Comparison of ENCODE assay signal across 8 cellular contexts in genomic region chr6:135850882-135851281, GRCh38. TPM values are rescaled to one million over a fixed set of nuclear protein-coding genes. Genes with fewer than 3 reads are reported as not detected.
DNase-seq lines count a peak whose midpoint lies in the region; ATAC-seq and TF ChIP-seq lines count a peak whose summit lies in the region.

No MANE protein-coding gene starts in this region.

- H3K4me2 ChIP-seq in osteoblast (ENCODE audit: insufficient read depth, low read length), result peak overlapping the region; percentile 81

- no peaks in the 10 kb centered on the region for H4K20me1 ChIP-seq in osteoblast (ENCODE audit: insufficient read depth, low read length)

- H3K27me3 ChIP-seq in AG04450 (ENCODE audit: control insufficient read depth, insufficient read depth, low read length) (no peaks in the 10 kb centered on the region), osteoblast (ENCODE audit: insufficient read depth, low read length) (no peaks in the 10 kb centered on the region)

- no peak; the same call in 1 of the 2 replicates for TF ChIP-seq CTCF in AG04450 (IDR thresholded peaks at IDR 0.05; ENCODE audit: low read depth, low read length)
- no peak for TF ChIP-seq CTCF in osteoblast (IDR thresholded peaks at IDR 0.05; ENCODE audit: extremely low read depth, low read depth, low read length)

- CTCF ChIA-PET in AG04450 (lab: Charles Lee), result interaction anchor here (0.6 to 2.0 kb wide), 4 partner anchors 205 to 375 kb away, joined by 4 to 6 read pairs (median 6); partner anchors contain the start of gene AHI1

- H3K27ac ChIP-seq in AG04450 (ENCODE audit: low read depth, low read length) (peak overlapping the region; percentile 62), caudate nucleus (ENCODE audit: low read depth, low read length) (peak overlapping the region; percentile 20), osteoblast (ENCODE audit: low read depth, low read length) (peak overlapping the region; percentile 95)

- H3K79me2 ChIP-seq in osteoblast (ENCODE audit: insufficient read depth, low read length), result peaks cover 36% of the 10 kb centered on the region

- POLR2A ChIA-PET in AG04450 (lab: Yijun Ruan, JAX), result interaction anchor here (0.5 to 1.0 kb wide), 4 partner anchors 14 to 155 kb away, joined by 3 to 4 read pairs (median 3); no protein-coding TSS in a partner anchor

- H3K36me3 ChIP-seq in osteoblast (ENCODE audit: insufficient read depth, low read length), result no peaks in the 10 kb centered on the region

- H3K4me1 ChIP-seq in osteoblast (ENCODE audit: insufficient read depth, low read length), result peaks cover 16% of the 10 kb centered on the region

- DNase-seq in AG04450 (ENCODE audit: low read depth, low spot score), result no peak
- peak; percentile 14 for DNase-seq in H4 (ENCODE audit: low spot score)
- peak in 3 of 61 donors; percentile 5 to 18 (median 10) for DNase-seq in caudate nucleus (lab: John Stamatoyannopoulos, UW)
- no peak for DNase-seq in osteoblast (ENCODE audit: insufficient read length, low spot score, missing footprints)
- DNase-seq in NAMALWA (ENCODE audit: low spot score), result no peak
- DNase-seq in SHP77 (lab: John Stamatoyannopoulos, UW), result no peak
- DNase-seq in NCI-H2196 treated with DMSO at 0.1 percent for 48 hours (lab: John Stamatoyannopoulos, UW; ENCODE audit: unreplicated experiment), result no peak

- no peak overlapping the region for H2AFZ ChIP-seq in osteoblast (ENCODE audit: low read length)

- no peaks in the 10 kb centered on the region for H3K9me3 ChIP-seq in AG04450 (ENCODE audit: control insufficient read depth, insufficient read depth, low read length)
- H3K9me3 ChIP-seq in osteoblast (ENCODE audit: low read depth, low read length), result peaks cover 3% of the 10 kb centered on the region

- ATAC-seq in GM19395 (IDR thresholded peaks at IDR 0.05; ENCODE audit: unreplicated experiment), result no peak

- peak overlapping the region; percentile 12; the same call in 1 of the 2 replicates for H3K4me3 ChIP-seq in AG04450 (ENCODE audit: low read depth, low read length)
- peak overlapping the region; percentile 10 for H3K4me3 ChIP-seq in osteoblast (ENCODE audit: insufficient read depth, low read length)

RNA-seq across cellular contexts. Expression of gene PDE7B, which starts 0.6 kb away (rescaled TPM):
- 17.4 and 17.5 TPM in 2 replicates for polyA plus RNA-seq in AG04450 (2011; rRNA removed)
- polyA minus RNA-seq in AG04450 (2011; rRNA and poly(A)+ RNA removed), result 29.4 and 31.0 TPM in 2 replicates
- total RNA-seq in H4 (2014; rRNA removed; shearing (Covaris generic)), result 1.7 and 2.3 TPM in 2 replicates
- 25.3 and 33.9 TPM in 2 replicates for total RNA-seq in osteoblast

Comparison
In these comparisons a context has a peak if more than half of its experiments do, and no peak if none do; other contexts are left out.
1. H3K27ac ChIP-seq: peak in every context shown above with its lines; median percentile 95 in osteoblast; 62 in AG04450; 20 in caudate nucleus.